In the genomic region with DNA sequence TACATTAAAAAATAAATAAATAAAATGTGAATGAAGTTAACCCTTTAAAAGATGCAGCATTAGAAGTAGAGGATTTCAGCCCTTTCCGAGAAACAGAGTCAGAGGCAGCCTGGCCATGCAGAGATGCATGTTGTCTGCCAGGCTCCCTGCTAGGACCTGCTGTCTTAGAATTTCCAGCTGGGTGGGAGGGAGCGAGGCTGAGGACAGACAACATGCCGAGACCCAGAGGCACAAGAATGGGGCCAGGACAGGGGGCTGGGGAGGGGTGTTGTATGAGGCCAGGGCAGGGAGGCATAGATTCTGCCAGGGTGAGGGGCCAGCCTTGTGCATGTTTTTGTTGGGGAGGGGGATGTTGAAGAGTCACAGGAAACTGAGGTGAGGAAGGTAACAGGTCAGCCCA, we compare ENCODE assay signal across 27 cellular contexts.
DNase-seq lines count a peak whose midpoint lies in the region; ATAC-seq, FAIRE-seq and TF ChIP-seq lines count a peak whose summit lies in the region.
"Had no signal": no experiment of that assay in that cellular context is flagged by ENCODE, and none has a peak within 500 bp of the region (broad histone marks: within the 10 kb centered on the region; RNA-seq: fewer than 3 reads in every experiment).

No MANE protein-coding gene starts in this region.

- H3K9me3 Mint-ChIP-seq in neural progenitor cell = no peaks in the 10 kb centered on the region
- H3K9me3 Mint-ChIP-seq: CD4-positive, alpha-beta T cell; CD8-positive, alpha-beta memory T cell had no signal

- no peaks in the 10 kb centered on the region for H3K36me3 Mint-ChIP-seq in neural progenitor cell
- H3K36me3 Mint-ChIP-seq: CD14-positive monocyte; CD8-positive, alpha-beta memory T cell had no signal

- H3K4me1 Mint-ChIP-seq in neural progenitor cell = peaks cover 64% of the 10 kb centered on the region
- H3K4me1 Mint-ChIP-seq: CD14-positive monocyte; CD8-positive, alpha-beta memory T cell had no signal

- no peak for TF ChIP-seq CTCF in HEK293 (tag by site-specific recombination; IDR thresholded peaks at IDR 0.05)
- TF ChIP-seq CTCF in kidney (IDR thresholded peaks at IDR 0.05; ENCODE audit: borderline replicate concordance, extremely low read depth, insufficient read depth) = no peak
- no peak for TF ChIP-seq CTCF in neural progenitor cell (IDR thresholded peaks at IDR 0.05)

- no peaks in the 10 kb centered on the region for H3K27me3 ChIP-seq in neural progenitor cell
- H3K27me3 ChIP-seq: BE2C; BLaER1 treated with 17β-estradiol and CSF1 and Interleukin-3, amounts not matched to agents 10 nM and 100 nM had no signal

- ATAC-seq in Right ventricle myocardium inferior = no peak
- no peak for ATAC-seq in Right ventricle myocardium superior (ENCODE audit: poor library complexity)
- no peak for ATAC-seq in GM21619 (IDR thresholded peaks at IDR 0.05; ENCODE audit: unreplicated experiment)
- ATAC-seq in HG02623 (IDR thresholded peaks at IDR 0.05; ENCODE audit: unreplicated experiment) = no peak
- ATAC-seq: A549, GM12878 had no signal

- no peaks in the 10 kb centered on the region for H3K4me1 ChIP-seq in HEK293 (ENCODE audit: control insufficient read depth, insufficient read depth, low read length)
- no peaks in the 10 kb centered on the region for H3K4me1 ChIP-seq in kidney (ENCODE audit: control insufficient read depth in 1 of 2, insufficient read depth in 1 of 2, low read depth in 1 of 2, low read length in 2 of 2)
- H3K4me1 ChIP-seq in neural progenitor cell = peaks cover 51% of the 10 kb centered on the region
- H3K4me1 ChIP-seq: A549, BE2C had no signal

- H3K4me3 ChIP-seq in HEK293 (ENCODE audit: low read depth, low read length) (no peak overlapping the region), kidney (ENCODE audit: low read length in 2 of 2) (no peak overlapping the region), neural progenitor cell (no peak overlapping the region)
- H3K4me3 ChIP-seq: A549; BLaER1 treated with 17β-estradiol and CSF1 and Interleukin-3, amounts not matched to agents 10 nM and 100 nM; GM12878; GM23248 had no signal

- DNase-seq in Right ventricle myocardium inferior (ENCODE audit: missing footprints) = peak; percentile 41
- no peak for DNase-seq in Right ventricle myocardium superior
- peak; percentile 41 for DNase-seq in kidney
- DNase-seq in neural progenitor cell (ENCODE audit: low spot score) = no peak
- no peak for DNase-seq in GOT3 (lab: John Stamatoyannopoulos, UW)
- DNase-seq: 8988T; ACHN; AML-193; BE2C; CD4-positive, alpha-beta T cell; CD8-positive, alpha-beta memory T cell; DMS 273 treated with DMSO at 0.1 percent for 48 hours; DMS79; EL; GDM1; GM23248; HCEC 1CT had no signal

- no peak overlapping the region for H3K4me3 Mint-ChIP-seq in neural progenitor cell
- H3K4me3 Mint-ChIP-seq: CD4-positive, alpha-beta T cell; CD8-positive, alpha-beta memory T cell had no signal

- POLR2A ChIA-PET in HEK293 (lab: Yijun Ruan, JAX) = no interaction called here

- no peaks in the 10 kb centered on the region for H4K20me1 ChIP-seq in neural progenitor cell (ENCODE audit: low read depth)
- H4K20me1 ChIP-seq: BLaER1 treated with 17β-estradiol and CSF1 and Interleukin-3, amounts not matched to agents 10 nM and 100 nM had no signal

- H3F3A ChIP-seq in neural progenitor cell (ENCODE audit: low read depth) = peaks cover 37% of the 10 kb centered on the region

- H3K27ac ChIP-seq in HEK293 (ENCODE audit: extremely low read depth, low read depth, low read length) (no peak overlapping the region), kidney (ENCODE audit: low read depth in 2 of 2, low read length in 2 of 2) (no peak overlapping the region), neural progenitor cell (no peak overlapping the region)
- H3K27ac ChIP-seq: A549; BLaER1 treated with 17β-estradiol and CSF1 and Interleukin-3, amounts not matched to agents 10 nM and 100 nM; GM23248 had no signal

- H3K4me2 ChIP-seq in neural progenitor cell = peak overlapping the region; percentile 24
- H3K4me2 ChIP-seq: A549 had no signal

- peak overlapping the region; percentile 16 for H3K27ac Mint-ChIP-seq in neural progenitor cell
- H3K27ac Mint-ChIP-seq: CD14-positive monocyte; CD4-positive, alpha-beta T cell; CD8-positive, alpha-beta memory T cell had no signal

- CTCF ChIA-PET in HEK293 (lab: Yijun Ruan, JAX) = no interaction called here

- FAIRE-seq in kidney (lab: Jason Lieb, UNC) = no peak
- FAIRE-seq: A549, D721Med, GM12878, GM19239, H54 had no signal

- peaks cover 13% of the 10 kb centered on the region for H3K27me3 Mint-ChIP-seq in neural progenitor cell (ENCODE audit: insufficient read depth, low read depth)

- no peaks in the 10 kb centered on the region for H3K36me3 ChIP-seq in HEK293 (ENCODE audit: control insufficient read depth in 2 of 2, insufficient read depth in 1 of 2, low read length in 2 of 2)
- H3K36me3 ChIP-seq in kidney (ENCODE audit: control insufficient read depth in 1 of 2, insufficient read depth in 2 of 2, low read length in 2 of 2) = no peaks in the 10 kb centered on the region
- H3K36me3 ChIP-seq in neural progenitor cell = no peaks in the 10 kb centered on the region
- H3K36me3 ChIP-seq: BE2C; BLaER1 treated with 17β-estradiol and CSF1 and Interleukin-3, amounts not matched to agents 10 nM and 100 nM had no signal

- intact Hi-C loops in Right ventricle myocardium inferior (cut with DNase I) = no loop called here
- intact Hi-C loops in Right ventricle myocardium superior (cut with DNase I) = no loop called here
- intact Hi-C loops in kidney (cut with DNase I) = no loop called here

- H3K9me3 ChIP-seq in HEK293 (ENCODE audit: control insufficient read depth, insufficient read depth, low read depth, low read length) (no peaks in the 10 kb centered on the region), kidney (ENCODE audit: control insufficient read depth in 1 of 2, low read length in 2 of 2) (no peaks in the 10 kb centered on the region), neural progenitor cell (ENCODE audit: low read depth) (no peaks in the 10 kb centered on the region)
- H3K9me3 ChIP-seq: A549; BE2C; BLaER1 treated with 17β-estradiol and CSF1 and Interleukin-3, amounts not matched to agents 10 nM and 100 nM had no signal

- H3K9ac ChIP-seq in kidney (ENCODE audit: low read length in 2 of 2) = no peak overlapping the region
- no peak overlapping the region for H3K9ac ChIP-seq in neural progenitor cell
- H3K9ac ChIP-seq: BLaER1 treated with 17β-estradiol and CSF1 and Interleukin-3, amounts not matched to agents 10 nM and 100 nM; GM23248 had no signal

- H2AFZ ChIP-seq in neural progenitor cell (replicated peaks) = no peak overlapping the region
- H2AFZ ChIP-seq: GM23248 had no signal

- no peaks in the 10 kb centered on the region for H3K79me2 ChIP-seq in neural progenitor cell (ENCODE audit: low read depth)

TF ChIP-seq in HEK293, 187 proteins besides CTCF, POLR2A, EP300 and RAD21:
- TF ChIP-seq, protein P1, sequence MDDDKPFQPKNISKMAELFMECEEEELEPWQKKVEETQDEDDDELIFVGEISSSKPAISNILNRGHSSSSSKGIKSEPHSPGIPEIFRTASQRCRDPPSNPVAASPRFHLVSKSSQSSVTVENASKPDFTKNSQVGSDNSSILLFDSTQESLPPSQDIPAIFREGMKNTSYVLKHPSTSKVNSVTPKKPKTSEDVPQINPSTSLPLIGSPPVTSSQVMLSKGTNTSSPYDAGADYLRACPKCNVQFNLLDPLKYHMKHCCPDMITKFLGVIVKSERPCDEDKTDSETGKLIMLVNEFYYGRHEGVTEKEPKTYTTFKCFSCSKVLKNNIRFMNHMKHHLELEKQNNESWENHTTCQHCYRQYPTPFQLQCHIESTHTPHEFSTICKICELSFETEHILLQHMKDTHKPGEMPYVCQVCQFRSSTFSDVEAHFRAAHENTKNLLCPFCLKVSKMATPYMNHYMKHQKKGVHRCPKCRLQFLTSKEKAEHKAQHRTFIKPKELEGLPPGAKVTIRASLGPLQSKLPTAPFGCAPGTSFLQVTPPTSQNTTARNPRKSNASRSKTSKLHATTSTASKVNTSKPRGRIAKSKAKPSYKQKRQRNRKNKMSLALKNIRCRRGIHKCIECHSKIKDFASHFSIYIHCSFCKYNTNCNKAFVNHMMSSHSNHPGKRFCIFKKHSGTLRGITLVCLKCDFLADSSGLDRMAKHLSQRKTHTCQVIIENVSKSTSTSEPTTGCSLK (tag by site-specific recombination; IDR thresholded peaks at IDR 0.05) = no peak
- TF ChIP-seq ZNF473 (tag by site-specific recombination; IDR thresholded peaks at IDR 0.05) (no peak), ZNF23 (tag by site-specific recombination; IDR thresholded peaks at IDR 0.05; ENCODE audit: borderline replicate concordance) (no peak), ZIC2 (tag by site-specific recombination; IDR thresholded peaks at IDR 0.05) (peak; percentile 64), ZNF121 (tag by site-specific recombination; IDR thresholded peaks at IDR 0.05) (no peak)

Comparison
In these comparisons a context has a peak if more than half of its experiments do, and no peak if none do; other contexts are left out.
1. DNase-seq: peak in Right ventricle myocardium inferior (single experiment) and kidney (single experiment); none in Right ventricle myocardium superior (single experiment), neural progenitor cell (single experiment) and GOT3 (single experiment).